Comparison of ENCODE assay signal across 1 cellular context in genomic region chr16:15592324-15592723, GRCh38.
TF ChIP-seq lines count a peak whose summit lies in the region.

No MANE protein-coding gene starts in this region.

TF ChIP-seq in GM23338, 12 proteins besides CTCF, POLR2A, EP300 and RAD21 (continued from another document):
- TF ChIP-seq ZNF462 (CRISPR knock-in tag; IDR thresholded peaks at IDR 0.05) (no peak), ETS1 (IDR thresholded peaks at IDR 0.05) (no peak), ZNF114 (CRISPR knock-in tag; IDR thresholded peaks at IDR 0.05) (no peak), STAT1 (IDR thresholded peaks at IDR 0.05; ENCODE audit: unreplicated experiment) (no peak), CREB1 (CRISPR knock-in tag; IDR thresholded peaks at IDR 0.05; ENCODE audit: low read depth) (no peak)
